In the genomic region with DNA sequence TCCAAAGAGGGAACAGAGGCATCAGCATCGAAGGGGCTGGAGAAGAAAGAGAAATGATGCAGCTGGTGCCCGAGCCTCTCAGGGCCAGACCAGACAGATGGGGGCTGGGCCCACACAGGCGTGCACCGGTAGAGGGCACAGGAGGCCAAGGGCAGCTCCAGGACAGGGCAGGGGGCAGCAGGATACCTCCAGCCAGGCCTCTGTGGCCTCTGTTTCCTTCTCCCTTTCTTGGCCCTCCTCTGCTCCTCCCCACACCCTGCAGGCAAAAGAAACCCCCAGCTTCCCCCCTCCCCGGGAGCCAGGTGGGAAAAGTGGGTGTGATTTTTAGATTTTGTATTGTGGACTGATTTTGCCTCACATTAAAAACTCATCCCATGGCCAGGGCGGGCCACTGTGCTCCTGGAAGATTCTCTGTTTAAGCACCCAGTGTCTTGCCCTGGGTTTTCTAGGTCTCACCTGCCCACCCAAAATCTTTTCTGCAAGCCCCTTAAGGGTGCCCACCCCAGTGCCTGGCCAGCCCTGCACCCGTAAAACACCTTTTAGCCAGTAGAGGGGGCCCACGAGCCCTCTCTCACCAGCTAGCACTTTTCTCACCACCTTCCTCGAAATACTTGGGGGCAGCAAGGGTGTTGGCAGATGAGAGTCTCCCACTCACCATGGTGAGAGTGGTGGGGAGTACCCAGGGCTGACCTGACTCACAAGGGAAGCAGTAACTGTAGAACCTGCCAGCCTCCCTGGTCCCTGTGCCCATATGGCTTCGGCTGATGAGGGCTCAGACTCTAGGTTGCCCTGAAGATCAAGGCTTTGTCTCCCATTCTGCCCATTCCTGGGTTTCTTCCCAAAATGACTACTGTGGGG, we compare ENCODE assay signal across 8 cellular contexts. TPM values are rescaled to one million over a fixed set of nuclear protein-coding genes. Genes with fewer than 3 reads are reported as not detected.
DNase-seq lines count a peak whose midpoint lies in the region; ATAC-seq and TF ChIP-seq lines count a peak whose summit lies in the region.

No MANE protein-coding gene starts in this region.

- H3K9me3 ChIP-seq in HUES64 (ENCODE audit: insufficient read depth, low read depth, low read length): no peaks in the 10 kb centered on the region
- no peaks in the 10 kb centered on the region for H3K9me3 ChIP-seq in hepatocyte (ENCODE audit: low read depth)

- peak; percentile 94 for TF ChIP-seq CTCF in hepatocyte (IDR thresholded peaks at IDR 0.05; ENCODE audit: poor library complexity)

- H3K79me2 ChIP-seq in hepatocyte: peaks cover 3% of the 10 kb centered on the region

- DNase-seq in COLO668 (lab: John Stamatoyannopoulos, UW; ENCODE audit: unreplicated experiment) (peak; percentile 31), SW480 (ENCODE audit: low spot score) (peak; percentile 69), hepatocyte (ENCODE audit: low spot score) (peak; percentile 80)
- DNase-seq in activated naive CD8-positive, alpha-beta T cell treated with anti-CD3 and anti-CD28 coated beads, Interleukin-2, amount 50 U/mL, for 16 hours (ENCODE audit: low read depth, low spot score): peak; percentile 49
- no peak for DNase-seq in NK-92 treated with Interleukin-12 subunit alpha and Interleukin-12 subunit beta, amount 100 ng/mL, for 24 hours (lab: John Stamatoyannopoulos, UW)

- H3K36me3 ChIP-seq in HUES64 (ENCODE audit: insufficient read depth, low read length): peaks cover 21% of the 10 kb centered on the region
- H3K36me3 ChIP-seq in hepatocyte (replicated peaks; ENCODE audit: insufficient read depth, low read depth): no peaks in the 10 kb centered on the region

- H3K4me2 ChIP-seq in hepatocyte: no peak overlapping the region

- WGBS in HUES64: 45% methylated on average over 9 of the region's 10 CpGs
- 36% methylated on average over 10 of the region's 10 CpGs for WGBS in hepatocyte (ENCODE audit: low lambda C conversion rate, missing lambda C conversion rate)

- H3K27me3 ChIP-seq in HUES64 (ENCODE audit: insufficient read depth, low read length) (no peaks in the 10 kb centered on the region), hepatocyte (no peaks in the 10 kb centered on the region)

- no peaks in the 10 kb centered on the region for H3K9me2 ChIP-seq in hepatocyte (replicated peaks; ENCODE audit: insufficient read depth)

- no peak overlapping the region for H2AFZ ChIP-seq in hepatocyte

- H3K4me3 ChIP-seq in HUES64 (ENCODE audit: low read length) (no peak overlapping the region), hepatocyte (no peak overlapping the region), skin epidermis (no peak overlapping the region)

- H3K4me1 ChIP-seq in HUES64 (ENCODE audit: insufficient read depth, low read length) (peaks cover 34% of the 10 kb centered on the region), hepatocyte (ENCODE audit: insufficient read depth) (peaks cover 68% of the 10 kb centered on the region)

- ATAC-seq in GM18858 (IDR thresholded peaks at IDR 0.05; ENCODE audit: unreplicated experiment): no peak

- H3K27ac ChIP-seq in HUES64 (ENCODE audit: low read depth, low read length): peak overlapping the region; percentile 35
- peak overlapping the region; percentile 98 for H3K27ac ChIP-seq in hepatocyte
- peak overlapping the region in 19 of 21 experiments; percentile 25 to 95 (median 76) for H3K27ac ChIP-seq in skin epidermis

- H3K9ac ChIP-seq in HUES64 (ENCODE audit: low read depth, low read length): no peak overlapping the region

- H4K20me1 ChIP-seq in hepatocyte (ENCODE audit: insufficient read depth, poor library complexity, severe bottlenecking): no peaks in the 10 kb centered on the region

RNA-seq across cellular contexts. Expression of a gene that starts 35.7 kb away (rescaled TPM):
- polyA plus RNA-seq in HUES64 (2013, experiment 1 of 2): 115 TPM
- 95.7 TPM for polyA plus RNA-seq in HUES64 (2013, experiment 2 of 2)
- total RNA-seq in hepatocyte: 616 and 651 TPM in 2 replicates
- polyA plus RNA-seq in hepatocyte: 310 and 388 TPM in 2 replicates

RNA-seq across cellular contexts. Expression of a gene that starts 55.1 kb away (rescaled TPM):
- 88.7 TPM for polyA plus RNA-seq in HUES64 (2013, experiment 1 of 2)
- polyA plus RNA-seq in HUES64 (2013, experiment 2 of 2): 72.9 TPM
- total RNA-seq in hepatocyte: 219 and 228 TPM in 2 replicates
- polyA plus RNA-seq in hepatocyte: 460 and 461 TPM in 2 replicates

Comparison
In these comparisons a context has a peak if more than half of its experiments do, and no peak if none do; other contexts are left out.
1. H3K27ac ChIP-seq: peak in every context shown above with its lines; median percentile 98 in hepatocyte; 76 in skin epidermis; 35 in HUES64.